ENCODE assay signal across 8 cellular contexts in the genomic region with DNA sequence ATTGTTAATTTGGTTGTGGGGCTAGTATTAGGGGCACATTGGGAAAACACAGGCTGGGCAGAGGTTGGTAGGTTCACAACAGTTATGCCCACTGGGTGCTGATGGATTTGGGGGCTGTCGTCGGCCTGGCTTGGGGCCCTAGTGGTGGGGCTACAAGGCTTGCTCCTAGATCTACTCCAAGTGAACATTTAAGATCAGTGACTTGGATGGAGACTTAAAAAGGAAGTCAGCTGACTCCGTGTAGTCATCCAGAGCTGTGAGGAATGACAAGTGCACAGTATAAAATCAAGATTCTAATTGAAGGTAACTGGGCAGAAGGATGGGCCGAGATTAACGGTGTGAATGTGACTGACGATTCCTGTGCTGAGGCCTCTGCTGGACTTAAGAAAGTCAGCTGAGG. TPM values are rescaled to one million over a fixed set of nuclear protein-coding genes. Genes with fewer than 3 reads are reported as not detected.
DNase-seq lines count a peak whose midpoint lies in the region; ATAC-seq and TF ChIP-seq lines count a peak whose summit lies in the region.
"Had no signal": no experiment of that assay in that cellular context is flagged by ENCODE, and none has a peak within 500 bp of the region (broad histone marks: within the 10 kb centered on the region; RNA-seq: fewer than 3 reads in every experiment).

No MANE protein-coding gene starts in this region.

- peak overlapping the region; percentile 77 for H3K27ac Mint-ChIP-seq in T-helper 17 cell
- peak overlapping the region; percentile 41 for H3K27ac Mint-ChIP-seq in stimulated activated effector memory CD8-positive, alpha-beta T cell treated with anti-CD3 and anti-CD28 coated beads, Interleukin-12 subunit alpha, Interleukin-12 subunit beta, amount 100 ng/mL, for 72 hours

- H3K4me2 ChIP-seq in GM23248 (ENCODE audit: unreplicated experiment): peak overlapping the region; percentile 76

- no peaks in the 10 kb centered on the region for H4K20me1 ChIP-seq in GM23248 (ENCODE audit: insufficient read depth)

- peaks cover 27% of the 10 kb centered on the region for H3K4me1 Mint-ChIP-seq in T-helper 17 cell
- H3K4me1 Mint-ChIP-seq in stimulated activated effector memory CD8-positive, alpha-beta T cell treated with anti-CD3 and anti-CD28 coated beads, Interleukin-12 subunit alpha, Interleukin-12 subunit beta, amount 100 ng/mL, for 72 hours: peaks cover 62% of the 10 kb centered on the region

- peaks cover 6% of the 10 kb centered on the region for H3K79me2 ChIP-seq in GM23248 (ENCODE audit: insufficient read depth)

- no peak for ATAC-seq in T-helper 17 cell
- no peak for ATAC-seq in stimulated activated effector memory CD8-positive, alpha-beta T cell treated with anti-CD3 and anti-CD28 coated beads, Interleukin-12 subunit alpha, Interleukin-12 subunit beta, amount 100 ng/mL, for 72 hours
- no peak for ATAC-seq in HG03439 (IDR thresholded peaks at IDR 0.05; ENCODE audit: unreplicated experiment)
- ATAC-seq: HepG2 had no signal

- DNase-seq in GM23248 (peak; percentile 71), T-helper 17 cell (no peak), fibroblast of pulmonary artery (ENCODE audit: low read depth) (peak; percentile 53), head of caudate nucleus (no peak), NCI-H2081 (lab: John Stamatoyannopoulos, UW) (no peak)
- no peak for DNase-seq in stimulated activated effector memory CD8-positive, alpha-beta T cell treated with anti-CD3 and anti-CD28 coated beads, Interleukin-12 subunit alpha, Interleukin-12 subunit beta, amount 100 ng/mL, for 72 hours (ENCODE audit: low spot score in 2 of 2)

- H2AFZ ChIP-seq in GM23248: no peak overlapping the region

- WGBS in GM23248 (ENCODE audit: low coverage in 1 of 2, low lambda C conversion rate in 2 of 2, missing lambda C conversion rate in 2 of 2), 2 experiments: 23 to 27% methylated on average over 6 of the region's 6 CpGs

- no peaks in the 10 kb centered on the region for H3K9me3 Mint-ChIP-seq in stimulated activated effector memory CD8-positive, alpha-beta T cell treated with anti-CD3 and anti-CD28 coated beads, Interleukin-12 subunit alpha, Interleukin-12 subunit beta, amount 100 ng/mL, for 72 hours

- no peak for TF ChIP-seq CTCF in fibroblast of pulmonary artery (IDR thresholded peaks at IDR 0.05; ENCODE audit: low read length, missing control alignments)

- H3K4me3 ChIP-seq in GM23248 (peak overlapping the region; percentile 78), fibroblast of pulmonary artery (replicated peaks; ENCODE audit: low read depth, low read length) (no peak overlapping the region)

- peak overlapping the region; percentile 15 for H3K4me3 Mint-ChIP-seq in T-helper 17 cell
- peak overlapping the region; percentile 68 for H3K4me3 Mint-ChIP-seq in stimulated activated effector memory CD8-positive, alpha-beta T cell treated with anti-CD3 and anti-CD28 coated beads, Interleukin-12 subunit alpha, Interleukin-12 subunit beta, amount 100 ng/mL, for 72 hours

- peak overlapping the region; percentile 71 for H3K27ac ChIP-seq in GM23248

- H3K9me3 ChIP-seq in GM23248 (ENCODE audit: low read depth) (no peaks in the 10 kb centered on the region), T-helper 17 cell (ENCODE audit: control insufficient read depth, low read length, poor library complexity, severe bottlenecking) (no peaks in the 10 kb centered on the region)

- no peaks in the 10 kb centered on the region for H3K27me3 Mint-ChIP-seq in T-helper 17 cell

- in situ Hi-C loops in GM23248 (cut with MboI): no loop called here

- H3K4me1 ChIP-seq in GM23248 (ENCODE audit: insufficient read depth): peaks cover 7% of the 10 kb centered on the region

- H3K9me2 ChIP-seq in GM23248 (ENCODE audit: insufficient read depth): no peaks in the 10 kb centered on the region

- no peaks in the 10 kb centered on the region for H3K27me3 ChIP-seq in GM23248 (replicated peaks; ENCODE audit: insufficient read depth)

- peak overlapping the region; percentile 96 for H3K9ac ChIP-seq in GM23248

- H3F3A ChIP-seq in GM23248 (ENCODE audit: insufficient read depth): peaks cover 17% of the 10 kb centered on the region; the same call in 1 of the 2 replicates

- intact Hi-C loops in head of caudate nucleus (cut with DNase I): loop anchor here (10.0 kb wide), 1 partner anchor 966 kb away; the partner anchor contains the start of gene EIF4B

- no peaks in the 10 kb centered on the region for H3K36me3 Mint-ChIP-seq in T-helper 17 cell (ENCODE audit: low read depth)
- H3K36me3 Mint-ChIP-seq in stimulated activated effector memory CD8-positive, alpha-beta T cell treated with anti-CD3 and anti-CD28 coated beads, Interleukin-12 subunit alpha, Interleukin-12 subunit beta, amount 100 ng/mL, for 72 hours: peaks cover 15% of the 10 kb centered on the region

- no peaks in the 10 kb centered on the region for H3K36me3 ChIP-seq in GM23248 (ENCODE audit: low read depth)

RNA-seq across cellular contexts. Expression of gene NR4A1, which starts 12.8 kb away (rescaled TPM):
- total RNA-seq in GM23248 (2014; rRNA removed; shearing (Covaris generic)): 12.5 and 13.1 TPM in 2 replicates
- polyA plus RNA-seq in GM23248 (2016; fragmentation: Nextera tagmentation; extraction: Ambion mirVana): 10.2 and 11.1 TPM in 2 replicates
- 100 to 1,000 TPM in 1 of 2 donors, 10 to 100 TPM in 1; 79.2 to 133 TPM for total RNA-seq in T-helper 17 cell

RNA-seq across cellular contexts. Expression of gene ATG101, which starts 31.3 kb away (rescaled TPM):
- total RNA-seq in GM23248 (2014; rRNA removed; shearing (Covaris generic)): 113 and 139 TPM in 2 replicates
- 77.3 and 77.9 TPM in 2 replicates for polyA plus RNA-seq in GM23248 (2016; fragmentation: Nextera tagmentation; extraction: Ambion mirVana)
- 10 to 100 TPM; 22.0 to 30.2 TPM for total RNA-seq in T-helper 17 cell

RNA-seq across cellular contexts. Expression of gene TAMALIN, which starts 31.7 kb away (rescaled TPM):
- total RNA-seq in GM23248 (2014; rRNA removed; shearing (Covaris generic)): 2.2 and 5.9 TPM in 2 replicates
- polyA plus RNA-seq in GM23248 (2016; fragmentation: Nextera tagmentation; extraction: Ambion mirVana): not detected in 2 replicates
- total RNA-seq in T-helper 17 cell: 100 to 1,000 TPM; 491 to 562 TPM

RNA-seq across cellular contexts. Expression of gene SMIM41, which starts 41.1 kb away (rescaled TPM):
- not detected in 2 replicates for total RNA-seq in GM23248 (2014; rRNA removed; shearing (Covaris generic))
- polyA plus RNA-seq in GM23248 (2016; fragmentation: Nextera tagmentation; extraction: Ambion mirVana): not detected in 2 replicates
- total RNA-seq in T-helper 17 cell: not detected
- total RNA-seq: HepG2 had no signal
- polyA plus RNA-seq: HepG2 had no signal

Comparison
In these comparisons a context has a peak if more than half of its experiments do, and no peak if none do; other contexts are left out.
1. DNase-seq: peak in GM23248 (single experiment) and fibroblast of pulmonary artery (single experiment); none in T-helper 17 cell (0 of 3), stimulated activated effector memory CD8-positive, alpha-beta T cell treated with anti-CD3 and anti-CD28 coated beads, Interleukin-12 subunit alpha, Interleukin-12 subunit beta, amount 100 ng/mL, for 72 hours (0 of 2), head of caudate nucleus (0 of 42) and NCI-H2081 (0 of 2).
2. RNA of gene TAMALIN, which starts 31.7 kb away (total RNA-seq): 491 to 562 TPM in T-helper 17 cell; 2.2 to 5.9 TPM in GM23248; every median in the first group is over 10 times any median in the second.